26 cellular contexts compared by ENCODE assay signal in the genomic region with DNA sequence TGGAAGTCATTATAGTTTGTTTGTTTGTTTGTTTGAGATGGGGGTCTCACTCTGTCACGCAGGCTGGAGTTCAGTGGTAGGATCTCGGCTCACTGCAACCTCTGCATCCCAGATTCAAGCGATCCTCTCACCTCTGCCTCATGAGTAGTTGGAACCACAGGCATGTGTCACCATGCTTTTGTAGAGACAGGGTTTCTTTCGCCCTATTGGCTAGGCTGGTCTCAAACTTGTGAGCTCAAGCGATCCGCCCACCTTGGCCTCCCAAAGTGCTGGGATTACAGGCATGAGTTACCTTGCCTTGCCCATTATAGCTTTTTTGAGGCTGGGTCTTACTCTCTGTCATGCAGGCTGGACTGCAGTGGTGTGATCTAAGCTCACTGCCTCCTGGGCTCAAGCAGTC. TPM values are rescaled to one million over a fixed set of nuclear protein-coding genes. Genes with fewer than 3 reads are reported as not detected.
DNase-seq lines count a peak whose midpoint lies in the region; ATAC-seq and TF ChIP-seq lines count a peak whose summit lies in the region.
"Had no signal": no experiment of that assay in that cellular context is flagged by ENCODE, and none has a peak within 500 bp of the region (broad histone marks: within the 10 kb centered on the region; RNA-seq: fewer than 3 reads in every experiment).

No MANE protein-coding gene starts in this region.

- H3K9me3 Mint-ChIP-seq in WTC11 (no peaks in the 10 kb centered on the region), osteocyte (ENCODE audit: unreplicated experiment) (no peaks in the 10 kb centered on the region)
- H3K9me3 Mint-ChIP-seq in stimulated activated naive B cell treated with anti-CD40 and anti-IgM and Interleukin-4, amounts not matched to agents 10 μg/mL and 1 μg/mL and 100 μg/mL, for 72 hours = no peaks in the 10 kb centered on the region
- H3K9me3 Mint-ChIP-seq: activated CD8-positive, alpha-beta T cell treated with anti-CD3 and anti-CD28 coated beads for 36 hours; activated naive CD4-positive, alpha-beta T cell treated with anti-CD3 and anti-CD28 coated beads, Interleukin-2, amount 50 U/mL, for 72 hours; activated T-helper 2 cell treated with anti-CD3 and anti-CD28 coated beads, Interferon-gamma antibody, Interleukin-2, Interleukin-4, amounts not matched to agents 10 μg/mL and 5 μg/mL and 100 μg/mL, durations not matched to agents 14 hours and 24 hours and 36 hours; CD4-positive, CD25-positive, alpha-beta regulatory T cell had no signal

- DNase-seq in activated effector memory CD4-positive, alpha-beta T cell treated with anti-CD3 and anti-CD28 coated beads, Interleukin-2, amount 50 U/mL, for 16 hours = peak; percentile 43
- DNase-seq in activated effector memory CD4-positive, alpha-beta T cell treated with Interleukin-2 at 50 U/mL for 16 hours = no peak
- DNase-seq in WTC11 (ENCODE audit: low spot score) = no peak
- peak; percentile 23 for DNase-seq in left lobe of liver (ENCODE audit: low spot score)
- DNase-seq in ureter (ENCODE audit: low spot score) = no peak
- no peak for DNase-seq in stimulated activated naive B cell treated with anti-CD40 and anti-IgM and Interleukin-4, amounts not matched to agents 10 μg/mL and 1 μg/mL and 100 μg/mL, for 72 hours
- DNase-seq in osteocyte (ENCODE audit: extremely low spot score, unreplicated experiment) = no peak
- no peak for DNase-seq in medulla oblongata (ENCODE audit: extremely low spot score)
- DNase-seq: activated CD4-positive, alpha-beta T cell treated with anti-CD3 and anti-CD28 coated beads for 1 hour; activated CD8-positive, alpha-beta T cell treated with anti-CD3 and anti-CD28 coated beads for 36 hours; activated T-cell treated with anti-CD3 and anti-CD28 coated beads for 4 hours; AML-193; amygdala; CD4-positive, CD25-positive, alpha-beta regulatory T cell; DND-41; left lung; NCI-H1417 treated with DMSO at 0.1 percent for 48 hours; NCI-H2081; NCI-H2227 treated with DMSO at 0.1 percent for 48 hours; NCI-H526 treated with DMSO at 0.1 percent for 48 hours; SHP77; stimulated activated CD4-positive, alpha-beta T cell treated with anti-CD3 and anti-CD28 coated beads, Interleukin-4, amount 100 ng/mL, for 24 hours; T-helper 2 cell; upper lobe of left lung had no signal

- H3K4me1 Mint-ChIP-seq in WTC11 = peaks cover 11% of the 10 kb centered on the region
- peaks cover 11 to 36% of the 10 kb centered on the region in 2 donors for H3K4me1 Mint-ChIP-seq in stimulated activated naive B cell treated with anti-CD40 and anti-IgM and Interleukin-4, amounts not matched to agents 10 μg/mL and 1 μg/mL and 100 μg/mL, for 72 hours
- H3K4me1 Mint-ChIP-seq in osteocyte (ENCODE audit: unreplicated experiment) = no peaks in the 10 kb centered on the region

- ATAC-seq in WTC11 (peak; percentile 73), left lobe of liver (no peak)
- ATAC-seq in stimulated activated naive B cell treated with anti-CD40 and anti-IgM and Interleukin-4, amounts not matched to agents 10 μg/mL and 1 μg/mL and 100 μg/mL, for 72 hours (replicated peaks) = no peak
- ATAC-seq: activated CD8-positive, alpha-beta T cell treated with anti-CD3 and anti-CD28 coated beads for 36 hours; left lung had no signal

- H3K27ac Mint-ChIP-seq in WTC11 (peak overlapping the region; percentile 72), osteocyte (ENCODE audit: unreplicated experiment) (no peak overlapping the region)
- H3K27ac Mint-ChIP-seq in stimulated activated naive B cell treated with anti-CD40 and anti-IgM and Interleukin-4, amounts not matched to agents 10 μg/mL and 1 μg/mL and 100 μg/mL, for 72 hours = no peak overlapping the region
- H3K27ac Mint-ChIP-seq: activated CD8-positive, alpha-beta T cell treated with anti-CD3 and anti-CD28 coated beads for 36 hours; activated naive CD4-positive, alpha-beta T cell treated with anti-CD3 and anti-CD28 coated beads, Interleukin-2, amount 50 U/mL, for 72 hours; activated T-helper 2 cell treated with anti-CD3 and anti-CD28 coated beads, Interferon-gamma antibody, Interleukin-2, Interleukin-4, amounts not matched to agents 10 μg/mL and 5 μg/mL and 100 μg/mL, durations not matched to agents 14 hours and 24 hours and 36 hours had no signal

- POLR2A ChIA-PET in WTC11 (lab: Charles Lee) = interaction anchor here (1.6 kb wide), 1 partner anchor 11 kb away, joined by 3 read pairs; no protein-coding TSS in a partner anchor

- TF ChIP-seq CTCF in WTC11 (IDR thresholded peaks at IDR 0.05) (no peak), osteocyte (IDR thresholded peaks at IDR 0.05) (no peak)

- CTCF ChIA-PET in WTC11 (lab: Charles Lee) = interaction anchor here (1.7 kb wide), 1 partner anchor 91 kb away, joined by 4 read pairs; no protein-coding TSS in a partner anchor

- no peaks in the 10 kb centered on the region for H3K27me3 Mint-ChIP-seq in WTC11 (ENCODE audit: low read depth)
- H3K27me3 Mint-ChIP-seq in stimulated activated naive B cell treated with anti-CD40 and anti-IgM and Interleukin-4, amounts not matched to agents 10 μg/mL and 1 μg/mL and 100 μg/mL, for 72 hours = no peaks in the 10 kb centered on the region
- H3K27me3 Mint-ChIP-seq in osteocyte (ENCODE audit: unreplicated experiment) = no peaks in the 10 kb centered on the region
- H3K27me3 Mint-ChIP-seq: activated CD8-positive, alpha-beta T cell treated with anti-CD3 and anti-CD28 coated beads for 36 hours; CD4-positive, CD25-positive, alpha-beta regulatory T cell had no signal

- no peak overlapping the region for H3K4me3 Mint-ChIP-seq in WTC11
- no peak overlapping the region for H3K4me3 Mint-ChIP-seq in stimulated activated naive B cell treated with anti-CD40 and anti-IgM and Interleukin-4, amounts not matched to agents 10 μg/mL and 1 μg/mL and 100 μg/mL, for 72 hours
- H3K4me3 Mint-ChIP-seq in osteocyte (ENCODE audit: unreplicated experiment) = no peak overlapping the region
- H3K4me3 Mint-ChIP-seq: activated CD8-positive, alpha-beta T cell treated with anti-CD3 and anti-CD28 coated beads for 36 hours; CD4-positive, CD25-positive, alpha-beta regulatory T cell had no signal

- H3K36me3 Mint-ChIP-seq in WTC11 = peaks cover 22% of the 10 kb centered on the region
- peaks cover 15 to 24% of the 10 kb centered on the region in 2 donors for H3K36me3 Mint-ChIP-seq in stimulated activated naive B cell treated with anti-CD40 and anti-IgM and Interleukin-4, amounts not matched to agents 10 μg/mL and 1 μg/mL and 100 μg/mL, for 72 hours
- H3K36me3 Mint-ChIP-seq in osteocyte (ENCODE audit: unreplicated experiment) = peaks cover 5% of the 10 kb centered on the region
- H3K36me3 Mint-ChIP-seq: activated naive CD4-positive, alpha-beta T cell treated with anti-CD3 and anti-CD28 coated beads, Interleukin-2, amount 50 U/mL, for 72 hours had no signal

TF ChIP-seq in WTC11, 78 proteins besides CTCF, POLR2A, EP300 and RAD21 (continues in another document):
- TF ChIP-seq FOXP4 (CRISPR knock-in tag; IDR thresholded peaks at IDR 0.05) (no peak), STAT6 (CRISPR knock-in tag; conservative IDR thresholded peaks at IDR 0.05; ENCODE audit: low read depth) (no peak), ATF1 (CRISPR knock-in tag; IDR thresholded peaks at IDR 0.05) (no peak), CBFB (CRISPR knock-in tag; IDR thresholded peaks at IDR 0.05; ENCODE audit: low read depth) (no peak), ESRRA (CRISPR knock-in tag; IDR thresholded peaks at IDR 0.05; ENCODE audit: borderline replicate concordance) (no peak), RELA (CRISPR knock-in tag; IDR thresholded peaks at IDR 0.05; ENCODE audit: borderline replicate concordance) (no peak)

RNA-seq across cellular contexts. Expression of gene NSD1, which starts 28.8 kb away (rescaled TPM):
- total RNA-seq in WTC11 (2021) = 144 to 153 TPM (median 148 TPM) in 3 replicates
- total RNA-seq in left lobe of liver = 30.4 TPM
- total RNA-seq in ureter = 118 TPM
- total RNA-seq in osteocyte = 71.6 and 74.7 TPM in 2 replicates

Comparison
In these comparisons a context has a peak if more than half of its experiments do, and no peak if none do; other contexts are left out.
1. DNase-seq: peak in activated effector memory CD4-positive, alpha-beta T cell treated with anti-CD3 and anti-CD28 coated beads, Interleukin-2, amount 50 U/mL, for 16 hours (single experiment) and left lobe of liver (single experiment); none in activated effector memory CD4-positive, alpha-beta T cell treated with Interleukin-2 at 50 U/mL for 16 hours (single experiment), WTC11 (single experiment), ureter (single experiment), stimulated activated naive B cell treated with anti-CD40 and anti-IgM and Interleukin-4, amounts not matched to agents 10 μg/mL and 1 μg/mL and 100 μg/mL, for 72 hours (single experiment), osteocyte (single experiment) and medulla oblongata (single experiment).